ENCODE assay signal across 19 cellular contexts in genomic region chr18:61831071-61831470, GRCh38.
DNase-seq lines count a peak whose midpoint lies in the region; ATAC-seq and TF ChIP-seq lines count a peak whose summit lies in the region.
"Had no signal": no experiment of that assay in that cellular context is flagged by ENCODE, and none has a peak within 500 bp of the region (broad histone marks: within the 10 kb centered on the region; RNA-seq: fewer than 3 reads in every experiment).

No MANE protein-coding gene starts in this region.

- no peaks in the 10 kb centered on the region for H3K27me3 Mint-ChIP-seq in osteocyte (ENCODE audit: unreplicated experiment)
- H3K27me3 Mint-ChIP-seq in activated CD8-positive, alpha-beta T cell treated with anti-CD3 and anti-CD28 coated beads, Interleukin-2, amount 10 ng/mL, durations not matched to agents 7 days and 5 days (ENCODE audit: low read depth), result peaks cover 7% of the 10 kb centered on the region

- 66% methylated on average over 6 of the region's 6 CpGs for WGBS in SK-N-SH (ENCODE audit: low lambda C conversion rate)
- WGBS in upper lobe of left lung, 2 donors, result 27 to 46% methylated on average over 6 of the region's 6 CpGs

- POLR2A ChIA-PET in SK-N-SH (lab: Yijun Ruan, JAX), result interaction anchor here (0.7 to 0.8 kb wide), 2 partner anchors 24 to 63 kb away, joined by 3 read pairs; no protein-coding TSS in a partner anchor
- POLR2A ChIA-PET in activated CD8-positive, alpha-beta T cell treated with anti-CD3 and anti-CD28 coated beads, Interleukin-2, amount 10 ng/mL, durations not matched to agents 7 days and 5 days (lab: Charles Lee), result no interaction called here

- TF ChIP-seq EP300 in SK-N-SH (IDR thresholded peaks at IDR 0.05; ENCODE audit: borderline replicate concordance in 1 of 2, low read depth in 1 of 2, low read length in 1 of 2), result no peak
- no peak for TF ChIP-seq EP300 in upper lobe of left lung (IDR thresholded peaks at IDR 0.05)

- peaks cover 20% of the 10 kb centered on the region for H3K36me3 Mint-ChIP-seq in osteocyte (ENCODE audit: unreplicated experiment)
- H3K36me3 Mint-ChIP-seq in activated CD8-positive, alpha-beta T cell treated with anti-CD3 and anti-CD28 coated beads, Interleukin-2, amount 10 ng/mL, durations not matched to agents 7 days and 5 days (ENCODE audit: low read depth), result no peaks in the 10 kb centered on the region
- H3K36me3 Mint-ChIP-seq: activated naive CD4-positive, alpha-beta T cell treated with anti-CD3 and anti-CD28 coated beads, Interleukin-2, amount 50 U/mL, for 24 hours had no signal

- TF ChIP-seq POLR2A in upper lobe of left lung (IDR thresholded peaks at IDR 0.05), result no peak

- H3K27ac ChIP-seq in SK-N-SH (ENCODE audit: low read depth in 2 of 2, low read length in 1 of 2) (peak overlapping the region; percentile 24 to 60), upper lobe of left lung (peak overlapping the region in 1 of 4 donors; percentile 23)
- H3K27ac ChIP-seq: HL-60, pancreas, spleen, thoracic aorta had no signal

- TF ChIP-seq RAD21 in SK-N-SH (IDR thresholded peaks at IDR 0.05; ENCODE audit: low read length), result no peak

- H3K4me1 Mint-ChIP-seq in osteocyte (ENCODE audit: unreplicated experiment), result peaks cover 78% of the 10 kb centered on the region
- H3K4me1 Mint-ChIP-seq in activated CD8-positive, alpha-beta T cell treated with anti-CD3 and anti-CD28 coated beads, Interleukin-2, amount 10 ng/mL, durations not matched to agents 7 days and 5 days (ENCODE audit: low read depth), result peaks cover 15% of the 10 kb centered on the region

- H3K9ac ChIP-seq in SK-N-SH, result no peak overlapping the region

- CTCF ChIA-PET in SK-N-SH (lab: Yijun Ruan, JAX), result interaction anchor here (1.1 to 1.3 kb wide), 4 partner anchors 24 to 249 kb away, joined by 3 to 4 read pairs (median 4); no protein-coding TSS in a partner anchor
- CTCF ChIA-PET in activated CD8-positive, alpha-beta T cell treated with anti-CD3 and anti-CD28 coated beads, Interleukin-2, amount 10 ng/mL, durations not matched to agents 7 days and 5 days (lab: Charles Lee), result no interaction called here

- H3K36me3 ChIP-seq in SK-N-SH (replicated peaks in 1 of 2; ENCODE audit: control insufficient read depth in 1 of 2, insufficient read depth in 2 of 2, low read length in 1 of 2), result peaks cover 0 to 12% of the 10 kb centered on the region in 2 experiments
- H3K36me3 ChIP-seq in upper lobe of left lung, result no peaks in the 10 kb centered on the region
- H3K36me3 ChIP-seq: pancreas, spleen, thoracic aorta had no signal

- peaks cover 90% of the 10 kb centered on the region for H3K79me2 ChIP-seq in SK-N-SH (ENCODE audit: insufficient read depth)

- H3F3A ChIP-seq in SK-N-SH (replicated peaks; ENCODE audit: insufficient read depth), result peaks cover 28% of the 10 kb centered on the region

- H3K27me3 ChIP-seq in SK-N-SH (ENCODE audit: insufficient read depth) (no peaks in the 10 kb centered on the region), upper lobe of left lung (no peaks in the 10 kb centered on the region)
- H3K27me3 ChIP-seq: pancreas had no signal

- H3K9me3 Mint-ChIP-seq in osteocyte (ENCODE audit: unreplicated experiment), result peaks cover 11% of the 10 kb centered on the region
- H3K9me3 Mint-ChIP-seq in activated CD8-positive, alpha-beta T cell treated with anti-CD3 and anti-CD28 coated beads, Interleukin-2, amount 10 ng/mL, durations not matched to agents 7 days and 5 days (ENCODE audit: insufficient read depth), result no peaks in the 10 kb centered on the region
- H3K9me3 Mint-ChIP-seq: activated naive CD4-positive, alpha-beta T cell treated with anti-CD3 and anti-CD28 coated beads, Interleukin-2, amount 50 U/mL, for 24 hours; activated T-cell treated with anti-CD3 and anti-CD28 coated beads, Interleukin-2, amount 50 U/mL, for 4 hours had no signal

- H4K20me1 ChIP-seq in SK-N-SH (ENCODE audit: insufficient read depth), result peaks cover 8% of the 10 kb centered on the region

- H3K9me3 ChIP-seq in SK-N-SH (peaks cover 5% of the 10 kb centered on the region; the same call in 1 of the 2 replicates), upper lobe of left lung (no peaks in the 10 kb centered on the region)
- H3K9me3 ChIP-seq: Caco-2, pancreas, spleen, thoracic aorta had no signal

- H3K4me1 ChIP-seq in SK-N-SH (ENCODE audit: control insufficient read depth in 1 of 2, insufficient read depth in 2 of 2, low read depth in 1 of 2, low read length in 1 of 2), result peaks cover 20 to 26% of the 10 kb centered on the region in 2 experiments
- peaks cover 8 to 24% (median 16%) of the 10 kb centered on the region in 4 donors for H3K4me1 ChIP-seq in upper lobe of left lung
- H3K4me1 ChIP-seq: Caco-2 had no signal

- H3K9me2 ChIP-seq in SK-N-SH, result no peaks in the 10 kb centered on the region

- TF ChIP-seq CTCF in SK-N-SH (IDR thresholded peaks at IDR 0.05) (no peak), fibroblast of the aortic adventitia (IDR thresholded peaks at IDR 0.05; ENCODE audit: insufficient read depth, low read length) (no peak), osteocyte (IDR thresholded peaks at IDR 0.05) (no peak), upper lobe of left lung (IDR thresholded peaks at IDR 0.05) (no peak)

- peak overlapping the region; percentile 70 for H3K27ac Mint-ChIP-seq in osteocyte (ENCODE audit: unreplicated experiment)
- H3K27ac Mint-ChIP-seq in activated CD8-positive, alpha-beta T cell treated with anti-CD3 and anti-CD28 coated beads, Interleukin-2, amount 10 ng/mL, durations not matched to agents 7 days and 5 days, result no peak overlapping the region
- H3K27ac Mint-ChIP-seq: activated naive CD4-positive, alpha-beta T cell treated with anti-CD3 and anti-CD28 coated beads, Interleukin-2, amount 50 U/mL, for 24 hours had no signal

- DNase-seq in EH (ENCODE audit: low read depth), result peak; percentile 42
- DNase-seq in SK-N-SH, result peak; percentile 24
- peak; percentile 30 for DNase-seq in fibroblast of the aortic adventitia (ENCODE audit: low read depth)
- no peak for DNase-seq in osteocyte (ENCODE audit: extremely low spot score, unreplicated experiment)
- DNase-seq in activated CD8-positive, alpha-beta T cell treated with anti-CD3 and anti-CD28 coated beads, Interleukin-2, amount 10 ng/mL, durations not matched to agents 7 days and 5 days, result no peak
- no peak for DNase-seq in upper lobe of left lung
- DNase-seq: activated CD4-positive, alpha-beta T cell treated with anti-CD3 and anti-CD28 coated beads, Interleukin-2, amount 50 U/mL, for 4 hours; activated T-cell treated with anti-CD3 and anti-CD28 coated beads, Interleukin-2, amount 50 U/mL, for 4 hours; AML-193; Caco-2; effector CD8-positive, alpha-beta T cell; MV-4-11; NK-92 treated with Interleukin-12 subunit alpha and Interleukin-12 subunit beta, amount 100 ng/mL, for 24 hours; pancreas; spleen had no signal

- H3K4me2 ChIP-seq in SK-N-SH, result peak overlapping the region; percentile 67

- H3K4me3 ChIP-seq in SK-N-SH (ENCODE audit: low read depth in 2 of 2, low read length in 1 of 2) (no peak overlapping the region), fibroblast of the aortic adventitia (ENCODE audit: low read depth, low read length) (no peak overlapping the region), upper lobe of left lung (no peak overlapping the region)
- H3K4me3 ChIP-seq: pancreas, spleen, thoracic aorta had no signal

- no peak overlapping the region for H3K4me3 Mint-ChIP-seq in osteocyte (ENCODE audit: unreplicated experiment)
- H3K4me3 Mint-ChIP-seq in activated CD8-positive, alpha-beta T cell treated with anti-CD3 and anti-CD28 coated beads, Interleukin-2, amount 10 ng/mL, durations not matched to agents 7 days and 5 days, result no peak overlapping the region
- H3K4me3 Mint-ChIP-seq: activated naive CD4-positive, alpha-beta T cell treated with anti-CD3 and anti-CD28 coated beads, Interleukin-2, amount 50 U/mL, for 24 hours; activated T-cell treated with anti-CD3 and anti-CD28 coated beads, Interleukin-2, amount 50 U/mL, for 4 hours had no signal

- no peak for ATAC-seq in activated CD8-positive, alpha-beta T cell treated with anti-CD3 and anti-CD28 coated beads, Interleukin-2, amount 10 ng/mL, durations not matched to agents 7 days and 5 days
- ATAC-seq in upper lobe of left lung (ENCODE audit: low FRiP score in 2 of 2) (no peak), HG03196 (IDR thresholded peaks at IDR 0.05; ENCODE audit: unreplicated experiment) (no peak)
- ATAC-seq: activated T-cell treated with anti-CD3 and anti-CD28 coated beads, Interleukin-2, amount 50 U/mL, for 4 hours; pancreas had no signal

- H2AFZ ChIP-seq in SK-N-SH (ENCODE audit: low read depth), result no peak overlapping the region

TF ChIP-seq in SK-N-SH, 30 proteins besides CTCF, POLR2A, EP300 and RAD21 (continues in another document):
- no peak for TF ChIP-seq REST (IDR thresholded peaks at IDR 0.05; ENCODE audit: low read depth, low read length)
- no peak for TF ChIP-seq USF1 (IDR thresholded peaks at IDR 0.05; ENCODE audit: borderline replicate concordance, low read depth)
- TF ChIP-seq FOXJ3 (CRISPR knock-in tag; IDR thresholded peaks at IDR 0.05), result no peak

Comparison
In these comparisons a context has a peak if more than half of its experiments do, and no peak if none do; other contexts are left out.
1. DNase-seq: peak in EH (single experiment), SK-N-SH (single experiment) and fibroblast of the aortic adventitia (single experiment); none in osteocyte (single experiment), activated CD8-positive, alpha-beta T cell treated with anti-CD3 and anti-CD28 coated beads, Interleukin-2, amount 10 ng/mL, durations not matched to agents 7 days and 5 days (single experiment) and upper lobe of left lung (0 of 2).